1 cellular context compared by ENCODE assay signal in genomic region chr2:43044093-43044614, GRCh38.
TF ChIP-seq lines count a peak whose summit lies in the region.

No MANE protein-coding gene starts in this region.

TF ChIP-seq in K562, 482 proteins besides CTCF, POLR2A, EP300 and RAD21 (continued from another document):
- TF ChIP-seq PREB (CRISPR knock-in tag; IDR thresholded peaks at IDR 0.05) (no peak), ZBTB7A (IDR thresholded peaks at IDR 0.05; ENCODE audit: borderline replicate concordance, control insufficient read depth, low read depth, low read length) (0 out of 2 replicates have a peak, but pooled peaks have one; percentile 22), PML (IDR thresholded peaks at IDR 0.05; ENCODE audit: low read length) (no peak), MTA1 (IDR thresholded peaks at IDR 0.05; ENCODE audit: borderline replicate concordance) (no peak)
